11 cellular contexts compared by ENCODE assay signal in the genomic region with DNA sequence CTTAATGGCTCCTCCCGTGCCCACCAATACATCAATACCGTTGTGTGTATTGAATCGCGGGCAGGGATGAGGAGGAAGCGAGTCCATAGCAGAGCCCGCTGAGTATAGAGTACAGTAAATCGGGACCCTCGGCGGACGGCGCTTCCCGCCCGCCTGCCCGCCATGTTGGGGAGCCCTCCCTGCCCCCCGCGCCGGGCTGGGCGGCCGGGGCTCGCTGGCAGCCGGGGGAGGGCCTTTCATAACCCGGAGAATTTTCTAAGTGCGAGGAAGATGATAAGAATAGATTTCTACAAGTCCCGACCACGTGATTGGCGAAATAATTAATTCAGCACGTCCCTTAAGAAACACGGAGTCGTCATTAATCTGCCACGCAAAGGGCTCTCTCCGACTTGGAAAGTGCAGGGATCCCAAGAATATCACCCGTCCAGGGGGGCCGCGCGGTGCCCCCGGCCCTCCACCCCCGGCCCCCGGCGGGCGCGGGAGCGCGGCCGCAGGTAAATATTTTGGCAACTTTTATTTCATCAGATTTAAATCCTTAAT. TPM values are rescaled to one million over a fixed set of nuclear protein-coding genes. Genes with fewer than 3 reads are reported as not detected.
DNase-seq lines count a peak whose midpoint lies in the region; ATAC-seq, FAIRE-seq and TF ChIP-seq lines count a peak whose summit lies in the region.
"Had no signal": no experiment of that assay in that cellular context is flagged by ENCODE, and none has a peak within 500 bp of the region (broad histone marks: within the 10 kb centered on the region; RNA-seq: fewer than 3 reads in every experiment).

A gene (plus strand): TSS at position 349 of the 540 bp plus-strand sequence. CDS start 11,808 bp downstream, outside the sequence.

- no peak for ATAC-seq in naive thymus-derived CD4-positive, alpha-beta T cell
- no peak for ATAC-seq in GM19351 (IDR thresholded peaks at IDR 0.05; ENCODE audit: unreplicated experiment)

- peaks cover 18% of the 10 kb centered on the region for H3K9me3 Mint-ChIP-seq in astrocyte (ENCODE audit: unreplicated experiment)
- H3K9me3 Mint-ChIP-seq in naive thymus-derived CD4-positive, alpha-beta T cell, result peaks cover 0 to 6% (median 0%) of the 10 kb centered on the region in 11 donors

- H3K9ac ChIP-seq in GM23248 (peak within 1 kb of the TSS; percentile 86), astrocyte (ENCODE audit: low read length) (peak within 1 kb of the TSS; percentile 70)

- H3K27me3 ChIP-seq in A673 (replicated peaks; ENCODE audit: insufficient read depth, low read depth, low read length, poor library complexity), result no peaks in the 10 kb centered on the region
- H3K27me3 ChIP-seq in GM23248 (replicated peaks; ENCODE audit: insufficient read depth), result no peaks in the 10 kb centered on the region
- H3K27me3 ChIP-seq in astrocyte (ENCODE audit: insufficient read depth, low read length), result peaks cover 86% of the 10 kb centered on the region
- peaks cover 8 to 46% of the 10 kb centered on the region in 2 donors for H3K27me3 ChIP-seq in naive thymus-derived CD4-positive, alpha-beta T cell (ENCODE audit: control insufficient read depth in 2 of 2, insufficient read depth in 2 of 2, low read length in 2 of 2)

- DNase-seq in A673 (ENCODE audit: low spot score) (no peak), GM23248 (peak; percentile 58), astrocyte (ENCODE audit: low read depth) (no peak), HuH-7 (ENCODE audit: low spot score) (no peak), nucleus accumbens (lab: John Stamatoyannopoulos, UW) (no peak), inferior parietal cortex (ENCODE audit: extremely low spot score) (no peak)
- DNase-seq in naive thymus-derived CD4-positive, alpha-beta T cell, result no peak

- peaks cover 3% of the 10 kb centered on the region for H3K36me3 Mint-ChIP-seq in astrocyte (ENCODE audit: low read depth, unreplicated experiment)
- H3K36me3 Mint-ChIP-seq in naive thymus-derived CD4-positive, alpha-beta T cell, result peaks cover 0 to 3% (median 0%) of the 10 kb centered on the region in 5 donors

- H3F3A ChIP-seq in GM23248 (ENCODE audit: insufficient read depth), result peaks cover 27% of the 10 kb centered on the region; the same call in 1 of the 2 replicates

- no TSS peak for BruUV-seq in A673 (replicated peaks; lab: Mats Ljungman, UMichigan)

- H3K27me3 Mint-ChIP-seq in astrocyte (ENCODE audit: low read depth, unreplicated experiment), result peaks cover 84% of the 10 kb centered on the region
- H3K27me3 Mint-ChIP-seq in naive thymus-derived CD4-positive, alpha-beta T cell, result peaks cover 70 to 90% (median 84%) of the 10 kb centered on the region in 5 donors

- H3K36me3 ChIP-seq in A673 (ENCODE audit: insufficient read depth, low read length, poor library complexity, severe bottlenecking), result peaks cover 48% of the 10 kb centered on the region
- H3K36me3 ChIP-seq in GM23248 (ENCODE audit: low read depth), result peaks cover 9% of the 10 kb centered on the region; the same call in 1 of the 2 replicates
- H3K36me3 ChIP-seq in astrocyte (ENCODE audit: insufficient read depth, low read length), result no peaks in the 10 kb centered on the region
- H3K36me3 ChIP-seq in naive thymus-derived CD4-positive, alpha-beta T cell (ENCODE audit: control insufficient read depth in 2 of 3, insufficient read depth in 3 of 3, low read length in 3 of 3), result no peaks in the 10 kb centered on the region

- H3K4me3 Mint-ChIP-seq in astrocyte (ENCODE audit: unreplicated experiment), result no peak within 1 kb of the TSS
- H3K4me3 Mint-ChIP-seq in naive thymus-derived CD4-positive, alpha-beta T cell, result peak within 1 kb of the TSS; percentile 32 to 78 (median 59)

- H4K20me1 ChIP-seq in GM23248 (ENCODE audit: insufficient read depth), result no peaks in the 10 kb centered on the region
- no peaks in the 10 kb centered on the region for H4K20me1 ChIP-seq in astrocyte (ENCODE audit: insufficient read depth, low read length)

- 7% methylated on average over 29 to 44 of the region's 44 CpGs for WGBS in GM23248 (ENCODE audit: low coverage in 1 of 2, low lambda C conversion rate in 2 of 2, missing lambda C conversion rate in 2 of 2), 2 experiments

- in situ Hi-C loops in GM23248 (cut with MboI), result no loop called here

- no peaks in the 10 kb centered on the region for H3K9me2 ChIP-seq in GM23248 (ENCODE audit: insufficient read depth)

- H3K4me2 ChIP-seq in GM23248 (ENCODE audit: unreplicated experiment) (peak within 1 kb of the TSS; percentile 98), astrocyte (ENCODE audit: low read length) (peak within 1 kb of the TSS; percentile 82)

- H3K4me1 ChIP-seq in A673 (ENCODE audit: insufficient read depth, low read length, poor library complexity, severe bottlenecking), result peaks cover 28% of the 10 kb centered on the region
- H3K4me1 ChIP-seq in GM23248 (ENCODE audit: insufficient read depth), result no peaks in the 10 kb centered on the region; the same call in 1 of the 2 replicates
- no peaks in the 10 kb centered on the region for H3K4me1 ChIP-seq in astrocyte (ENCODE audit: insufficient read depth, low read length)
- peaks cover 0 to 6% of the 10 kb centered on the region in 2 donors for H3K4me1 ChIP-seq in naive thymus-derived CD4-positive, alpha-beta T cell (ENCODE audit: control insufficient read depth in 2 of 2, insufficient read depth in 2 of 2, low read length in 2 of 2)

- POLR2A ChIA-PET in A673 (lab: Charles Lee; ENCODE audit: low non-redundant PET), result no interaction called here
- POLR2A ChIA-PET in naive thymus-derived CD4-positive, alpha-beta T cell (lab: Charles Lee), result no interaction called here

- H3K9me3 ChIP-seq in A673 (ENCODE audit: low read depth, low read length, poor library complexity, severe bottlenecking) (no peaks in the 10 kb centered on the region), GM23248 (ENCODE audit: low read depth) (no peaks in the 10 kb centered on the region), astrocyte (ENCODE audit: insufficient read depth, low read depth, low read length) (peaks cover 2% of the 10 kb centered on the region)
- H3K9me3 ChIP-seq in naive thymus-derived CD4-positive, alpha-beta T cell (ENCODE audit: control insufficient read depth in 2 of 3, low read length in 3 of 3), result no peaks in the 10 kb centered on the region

- no peak for FAIRE-seq in astrocyte (lab: Jason Lieb, UNC)
- FAIRE-seq: colon had no signal

- H2AFZ ChIP-seq in GM23248 (peak within 1 kb of the TSS; percentile 91), astrocyte (ENCODE audit: low read depth, low read length) (no peak within 1 kb of the TSS)

- intact Hi-C loops in A673 (cut with micrococcal nuclease; ENCODE audit: unreplicated experiment), result loop anchor here (5.0 kb wide), 1 partner anchor 300 kb away; no protein-coding TSS in a partner anchor
- intact Hi-C loops in naive thymus-derived CD4-positive, alpha-beta T cell (cut with micrococcal nuclease), result loop anchor here in 1 of 2 donors (2.0 kb wide), 1 partner anchor 24 kb away; no protein-coding TSS in a partner anchor

- peak within 1 kb of the TSS; percentile 47 for H3K27ac Mint-ChIP-seq in astrocyte (ENCODE audit: unreplicated experiment)
- H3K27ac Mint-ChIP-seq in naive thymus-derived CD4-positive, alpha-beta T cell, result peak within 1 kb of the TSS in 2 of 9 donors; percentile 28 to 87

- H3K27ac ChIP-seq in A673 (ENCODE audit: low read depth, low read length, poor library complexity, severe bottlenecking), result peak within 1 kb of the TSS; percentile 85
- H3K27ac ChIP-seq in GM23248, result no peak within 1 kb of the TSS
- peak within 1 kb of the TSS; percentile 42 for H3K27ac ChIP-seq in astrocyte (ENCODE audit: low read depth, low read length)
- H3K27ac ChIP-seq in naive thymus-derived CD4-positive, alpha-beta T cell (ENCODE audit: low read depth, low read length), result no peak within 1 kb of the TSS

- H3K4me3 ChIP-seq in A673 (ENCODE audit: low read depth, low read length, poor library complexity, severe bottlenecking), result peak within 1 kb of the TSS; percentile 48
- H3K4me3 ChIP-seq in GM23248, result peak within 1 kb of the TSS; percentile 84
- H3K4me3 ChIP-seq in astrocyte (ENCODE audit: insufficient read depth, low read depth, low read length), result peak within 1 kb of the TSS; percentile 36
- H3K4me3 ChIP-seq in naive thymus-derived CD4-positive, alpha-beta T cell (ENCODE audit: low read length), result no peak within 1 kb of the TSS

- TF ChIP-seq CTCF in A673 (conservative IDR thresholded peaks at IDR 0.05; ENCODE audit: low read depth, low read length), result no peak
- TF ChIP-seq CTCF in astrocyte (IDR thresholded peaks at IDR 0.05; ENCODE audit: insufficient read depth, low read depth, low read length), result no peak

- no peaks in the 10 kb centered on the region for H3K4me1 Mint-ChIP-seq in astrocyte (ENCODE audit: low read depth, unreplicated experiment)
- H3K4me1 Mint-ChIP-seq in naive thymus-derived CD4-positive, alpha-beta T cell, result peaks cover 0 to 23% (median 16%) of the 10 kb centered on the region in 7 donors

- CTCF ChIA-PET in A673 (lab: Charles Lee), result no interaction called here
- CTCF ChIA-PET in naive thymus-derived CD4-positive, alpha-beta T cell (lab: Charles Lee), result no interaction called here

- H3K79me2 ChIP-seq in GM23248 (ENCODE audit: insufficient read depth) (no peaks in the 10 kb centered on the region), astrocyte (ENCODE audit: insufficient read depth, low read length) (no peaks in the 10 kb centered on the region)

RNA-seq across cellular contexts. Expression of the gene that starts here (rescaled TPM):
- total RNA-seq in A673 (2021) (41.3 and 53.0 TPM in 2 replicates), astrocyte (not detected in 2 replicates)
- total RNA-seq in GM23248 (2014; rRNA removed; shearing (Covaris generic)), result 3.2 and 5.2 TPM in 2 replicates
- 1.9 and 2.3 TPM in 2 replicates for polyA plus RNA-seq in GM23248 (2016; fragmentation: Nextera tagmentation; extraction: Ambion mirVana)
- total RNA-seq in naive thymus-derived CD4-positive, alpha-beta T cell, result not detected
- not detected for polyA plus RNA-seq in naive thymus-derived CD4-positive, alpha-beta T cell
- total RNA-seq: activated CD8-positive, alpha-beta memory T cell treated with anti-CD3 and anti-CD28 coated beads for 36 hours; temporal lobe had no signal

Comparison
In these comparisons a context has a peak if more than half of its experiments do, and no peak if none do; other contexts are left out.
1. H3K27ac ChIP-seq: peak in A673 (single experiment) and astrocyte (single experiment); none in GM23248 (single experiment) and naive thymus-derived CD4-positive, alpha-beta T cell (single experiment).